8 cellular contexts compared by ENCODE assay signal in the genomic region with DNA sequence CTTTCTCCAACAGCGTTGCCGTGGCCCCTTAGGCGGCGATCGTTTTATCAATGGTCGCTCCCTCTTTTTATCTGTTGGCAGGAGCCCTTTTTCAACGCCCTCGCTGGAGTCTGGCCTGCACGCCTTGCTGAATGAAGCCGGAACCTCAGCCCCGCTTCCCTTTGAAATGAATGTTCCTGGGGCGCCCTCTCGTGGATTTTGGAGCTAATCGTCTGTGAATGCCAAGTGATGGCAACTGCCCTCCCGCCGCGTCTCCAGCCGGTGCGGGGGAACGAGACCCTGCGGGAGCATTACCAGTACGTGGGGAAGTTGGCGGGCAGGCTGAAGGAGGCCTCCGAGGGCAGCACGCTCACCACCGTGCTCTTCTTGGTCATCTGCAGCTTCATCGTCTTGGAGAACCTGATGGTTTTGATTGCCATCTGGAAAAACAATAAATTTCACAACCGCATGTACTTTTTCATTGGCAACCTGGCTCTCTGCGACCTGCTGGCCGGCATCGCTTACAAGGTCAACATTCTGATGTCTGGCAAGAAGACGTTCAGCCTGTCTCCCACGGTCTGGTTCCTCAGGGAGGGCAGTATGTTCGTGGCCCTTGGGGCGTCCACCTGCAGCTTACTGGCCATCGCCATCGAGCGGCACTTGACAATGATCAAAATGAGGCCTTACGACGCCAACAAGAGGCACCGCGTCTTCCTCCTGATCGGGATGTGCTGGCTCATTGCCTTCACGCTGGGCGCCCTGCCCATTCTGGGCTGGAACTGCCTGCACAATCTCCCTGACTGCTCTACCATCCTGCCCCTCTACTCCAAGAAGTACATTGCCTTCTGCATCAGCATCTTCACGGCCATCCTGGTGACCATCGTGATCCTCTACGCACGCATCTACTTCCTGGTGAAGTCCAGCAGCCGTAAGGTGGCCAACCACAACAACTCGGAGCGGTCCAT. TPM values are rescaled to one million over a fixed set of nuclear protein-coding genes. Genes with fewer than 3 reads are reported as not detected.
DNase-seq lines count a peak whose midpoint lies in the region; ATAC-seq and TF ChIP-seq lines count a peak whose summit lies in the region.

No MANE protein-coding gene starts in this region.

- no peak overlapping the region for H3K4me3 ChIP-seq in PC-9
- no peak overlapping the region for H3K4me3 ChIP-seq in fibroblast of mammary gland (ENCODE audit: control insufficient read depth, low read depth, low read length)

- BruUV-seq in PC-9 (replicated peaks; lab: Mats Ljungman, UMichigan), result no TSS peak

- no peaks in the 10 kb centered on the region for H3K9me3 ChIP-seq in PC-9 (ENCODE audit: insufficient read depth, low read depth)

- DNase-seq in NCI-H1436 (lab: John Stamatoyannopoulos, UW), result peak; percentile 40
- DNase-seq in NCI-H1436 treated with DMSO at 0.1 percent for 48 hours (lab: John Stamatoyannopoulos, UW), result no peak
- DNase-seq in HUDEP-2 (lab: John Stamatoyannopoulos, UW; ENCODE audit: unreplicated experiment in 76 of 76), result peak in 74 of 76 experiments; percentile 14 to 92 (median 79)
- peak; percentile 64 to 85 for DNase-seq in PC-9
- DNase-seq in activated T-cell treated with anti-CD3 and anti-CD28 coated beads, Interleukin-2, amount 50 U/mL, for 48 hours, result peak; percentile 86 to 91
- DNase-seq in fibroblast of mammary gland (ENCODE audit: low read depth), result peak; percentile 83
- DNase-seq in nephron progenitor cell, result peak; percentile 93
- peak; percentile 85 for DNase-seq in stimulated activated naive CD8-positive, alpha-beta T cell treated with anti-CD3 and anti-CD28 coated beads, Interleukin-15, Interleukin-2, amounts not matched to agents 100 U/mL and 50 U/mL, for 24 hours

- intact Hi-C loops in PC-9 (cut with micrococcal nuclease; ENCODE audit: unreplicated experiment), result loop anchor here (1.0 to 5.0 kb wide), 4 partner anchors 120 to 424 kb away; no protein-coding TSS in a partner anchor

- H3K4me1 ChIP-seq in PC-9 (replicated peaks; ENCODE audit: insufficient read depth), result 0 out of 2 replicates have a peak, but pooled peaks cover 7% of the 10 kb centered on the region

- H3K27me3 Mint-ChIP-seq in nephron progenitor cell (ENCODE audit: low read depth, poor library complexity), result no peaks in the 10 kb centered on the region

- H3K79me2 ChIP-seq in PC-9 (ENCODE audit: low read depth), result no peaks in the 10 kb centered on the region

- CTCF ChIA-PET in PC-9 (lab: Charles Lee), result interaction anchor here (0.8 kb wide), 1 partner anchor 339 kb away, joined by 4 read pairs; no protein-coding TSS in a partner anchor

- no peaks in the 10 kb centered on the region for H3K9me2 ChIP-seq in PC-9 (ENCODE audit: insufficient read depth)

- no peak overlapping the region for H3K27ac ChIP-seq in PC-9

- no peak overlapping the region for H2AFZ ChIP-seq in PC-9

- H3K4me3 Mint-ChIP-seq in nephron progenitor cell, result peak overlapping the region; percentile 44

- H3K4me2 ChIP-seq in PC-9, result peak overlapping the region; percentile 42; the same call in 1 of the 2 replicates

- no peaks in the 10 kb centered on the region for H3F3A ChIP-seq in PC-9 (ENCODE audit: insufficient read depth, low read depth)

- POLR2A ChIA-PET in PC-9 (lab: Charles Lee; ENCODE audit: unreplicated experiment), result interaction anchor here (0.5 to 0.7 kb wide), 3 partner anchors 121 to 485 kb away, joined by 3 to 4 read pairs (median 3); no protein-coding TSS in a partner anchor

- ATAC-seq in stimulated activated naive CD8-positive, alpha-beta T cell treated with anti-CD3 and anti-CD28 coated beads, Interleukin-15, Interleukin-2, amounts not matched to agents 100 U/mL and 50 U/mL, for 24 hours, result peak; percentile 55

- peaks cover 56% of the 10 kb centered on the region for H3K36me3 Mint-ChIP-seq in nephron progenitor cell (ENCODE audit: low read depth)

- H3K27me3 ChIP-seq in PC-9 (ENCODE audit: insufficient read depth, low read depth), result no peaks in the 10 kb centered on the region

- H3K9me3 Mint-ChIP-seq in nephron progenitor cell, result no peaks in the 10 kb centered on the region

- peaks cover 53% of the 10 kb centered on the region for H3K4me1 Mint-ChIP-seq in nephron progenitor cell

- H3K27ac Mint-ChIP-seq in nephron progenitor cell, result no peak overlapping the region

- H4K20me1 ChIP-seq in PC-9 (ENCODE audit: insufficient read depth), result no peaks in the 10 kb centered on the region

- no peaks in the 10 kb centered on the region; the same call in 1 of the 2 replicates for H3K36me3 ChIP-seq in PC-9 (ENCODE audit: low read depth)

- TF ChIP-seq CTCF in PC-9 (conservative IDR thresholded peaks at IDR 0.05), result peak; percentile 85
- peak; percentile 61 for TF ChIP-seq CTCF in fibroblast of mammary gland (conservative IDR thresholded peaks at IDR 0.05; ENCODE audit: control insufficient read depth, insufficient read depth, low read depth, low read length)
- TF ChIP-seq CTCF in nephron progenitor cell (IDR thresholded peaks at IDR 0.05), result peak; percentile 74

RNA-seq across cellular contexts. Expression of gene S1PR3, which starts 10.0 kb away (rescaled TPM):
- 19.4 and 23.3 TPM in 2 replicates for total RNA-seq in PC-9 (2021)
